Comparison of ENCODE assay signal across 8 cellular contexts in the genomic region with DNA sequence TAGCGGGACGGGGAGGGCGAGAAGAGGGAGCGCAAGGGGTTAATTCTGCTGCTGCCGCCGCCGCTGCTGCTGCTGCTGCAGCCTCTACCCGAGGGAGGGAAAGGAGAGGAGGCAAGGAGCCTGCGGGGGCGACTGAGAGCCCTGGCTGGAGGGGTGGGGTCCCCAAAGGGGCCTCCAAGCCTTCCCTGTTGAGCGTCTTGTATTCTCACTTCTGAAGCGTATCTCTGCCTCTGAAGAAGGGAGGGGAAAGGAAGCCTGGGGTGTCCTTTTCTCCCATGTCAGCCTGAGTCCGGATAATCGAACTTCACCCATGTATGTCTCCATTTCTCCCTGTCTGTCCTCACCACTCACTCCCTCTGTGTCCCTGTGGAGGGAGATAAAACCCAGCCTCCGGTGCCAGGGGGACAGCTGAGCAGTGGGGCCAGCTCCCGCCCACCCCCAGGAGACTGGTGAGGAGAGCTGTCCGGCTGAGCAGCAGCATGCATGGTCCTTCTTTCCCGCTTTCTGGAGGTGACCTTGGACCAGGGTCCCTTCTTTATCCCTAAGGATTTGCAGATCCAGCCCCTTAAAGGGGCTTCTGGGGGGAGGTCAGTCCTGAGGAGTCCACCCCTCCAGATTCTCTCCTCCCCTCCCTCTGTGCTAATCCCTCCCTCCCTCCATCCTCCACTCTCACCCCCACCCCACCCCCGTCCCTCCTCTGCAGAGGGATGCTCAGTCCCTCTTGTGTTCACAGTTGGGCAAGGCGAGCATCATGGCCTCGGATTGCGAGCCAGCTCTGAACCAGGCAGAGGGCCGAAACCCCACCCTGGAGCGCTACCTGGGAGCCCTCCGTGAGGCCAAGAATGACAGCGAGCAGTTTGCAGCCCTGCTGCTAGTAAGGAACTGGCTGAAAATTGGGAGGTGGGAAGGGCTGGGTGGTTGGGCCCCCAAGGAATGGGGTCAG. TPM values are rescaled to one million over a fixed set of nuclear protein-coding genes. Genes with fewer than 3 reads are reported as not detected.
A peak's percentile ranks its signal among the peaks of the same experiment; 100 is the strongest.
DNase-seq lines count a peak whose midpoint lies in the region; ATAC-seq, FAIRE-seq and TF ChIP-seq lines count a peak whose summit lies in the region.

No MANE protein-coding gene starts in this region.

- H3K36me3 Mint-ChIP-seq in activated CD4-positive, alpha-beta memory T cell treated with anti-CD3 and anti-CD28 coated beads, Interleukin-2, amount 10 ng/mL, durations not matched to agents 7 days and 5 days (ENCODE audit: low read depth), result peaks cover 14% of the 10 kb centered on the region

- peak overlapping the region; percentile 96 for H3K4me3 ChIP-seq in A549

- no peaks in the 10 kb centered on the region for H3K9me3 Mint-ChIP-seq in activated CD4-positive, alpha-beta memory T cell treated with anti-CD3 and anti-CD28 coated beads, Interleukin-2, amount 10 ng/mL, durations not matched to agents 7 days and 5 days

- peak overlapping the region; percentile 95 for H3K4me3 Mint-ChIP-seq in activated CD4-positive, alpha-beta memory T cell treated with anti-CD3 and anti-CD28 coated beads, Interleukin-2, amount 10 ng/mL, durations not matched to agents 7 days and 5 days

- in situ Hi-C loops in GM13976 (cut with MboI; ENCODE audit: low sequenced_read_pairs, unreplicated experiment), result no loop called here

- H3K27me3 ChIP-seq in foreskin keratinocyte, result no peaks in the 10 kb centered on the region

- no peak for TF ChIP-seq EP300 in A549 (IDR thresholded peaks at IDR 0.05)

- H3K27ac Mint-ChIP-seq in activated CD4-positive, alpha-beta memory T cell treated with anti-CD3 and anti-CD28 coated beads, Interleukin-2, amount 10 ng/mL, durations not matched to agents 7 days and 5 days, result peak overlapping the region; percentile 94

- no peak for TF ChIP-seq CTCF in A549 (IDR thresholded peaks at IDR 0.05)
- no peak for TF ChIP-seq CTCF in GM13976 (IDR thresholded peaks at IDR 0.05; ENCODE audit: borderline replicate concordance, control extremely low read depth, extremely low read depth, insufficient read depth, missing control alignments)
- TF ChIP-seq CTCF in foreskin keratinocyte (conservative IDR thresholded peaks at IDR 0.05), result peak; percentile 7

- H3K4me1 Mint-ChIP-seq in activated CD4-positive, alpha-beta memory T cell treated with anti-CD3 and anti-CD28 coated beads, Interleukin-2, amount 10 ng/mL, durations not matched to agents 7 days and 5 days, result peaks cover 47% of the 10 kb centered on the region

- H3K27me3 Mint-ChIP-seq in activated CD4-positive, alpha-beta memory T cell treated with anti-CD3 and anti-CD28 coated beads, Interleukin-2, amount 10 ng/mL, durations not matched to agents 7 days and 5 days, result no peaks in the 10 kb centered on the region

- ATAC-seq in A549 (no peak), foreskin keratinocyte (no peak), sciatic nerve (peak; percentile 1), GM18867 (IDR thresholded peaks at IDR 0.05; ENCODE audit: unreplicated experiment) (no peak), HG02981 (IDR thresholded peaks at IDR 0.05; ENCODE audit: unreplicated experiment) (no peak), HG03159 (IDR thresholded peaks at IDR 0.05; ENCODE audit: unreplicated experiment) (no peak)

- DNase-seq in A549 (ENCODE audit: low read depth in 1 of 2, low spot score in 1 of 2) (no peak), GM13976 (ENCODE audit: low spot score) (peak; percentile 34), foreskin keratinocyte (no peak), sciatic nerve (ENCODE audit: low spot score) (no peak)
- no peak for DNase-seq in activated CD4-positive, alpha-beta memory T cell treated with anti-CD3 and anti-CD28 coated beads, Interleukin-2, amount 10 ng/mL, durations not matched to agents 7 days and 5 days

- TF ChIP-seq RAD21 in A549 (conservative IDR thresholded peaks at IDR 0.05 in 1 of 2, IDR thresholded peaks at IDR 0.05 in 1 of 2), result no peak

- H3K27ac ChIP-seq in A549 (peak overlapping the region; percentile 99 to 100), foreskin keratinocyte (no peak overlapping the region)

- no peaks in the 10 kb centered on the region for H3K9me3 ChIP-seq in A549

- TF ChIP-seq POLR2A in A549 (IDR thresholded peaks at IDR 0.05; ENCODE audit: low read length), result no peak

- intact Hi-C loops in sciatic nerve (cut with DNase I), result no loop called here

- FAIRE-seq in A549 (lab: Jason Lieb, UNC), result no peak

- H3K4me2 ChIP-seq in A549, result peak overlapping the region; percentile 99

- CTCF ChIA-PET in A549 (lab: Yijun Ruan, JAX), result interaction anchor here (0.9 to 1.4 kb wide), 3 partner anchors 10 to 157 kb away, joined by 3 read pairs; no protein-coding TSS in a partner anchor
- CTCF ChIA-PET in activated CD4-positive, alpha-beta memory T cell treated with anti-CD3 and anti-CD28 coated beads, Interleukin-2, amount 10 ng/mL, durations not matched to agents 7 days and 5 days (lab: Charles Lee), result interaction anchor here (0.6 to 2.0 kb wide), 4 partner anchors 10 to 108 kb away, joined by 3 to 7 read pairs (median 4); no protein-coding TSS in a partner anchor

- H3K4me1 ChIP-seq in A549 (peaks cover 32% of the 10 kb centered on the region; the same call in 2 of the 3 replicates), foreskin keratinocyte (peaks cover 21% of the 10 kb centered on the region)

- POLR2A ChIA-PET in A549 (lab: Yijun Ruan, JAX), result interaction anchor here (0.7 to 1.2 kb wide), 2 partner anchors 10 to 110 kb away, joined by 3 read pairs; no protein-coding TSS in a partner anchor
- POLR2A ChIA-PET in activated CD4-positive, alpha-beta memory T cell treated with anti-CD3 and anti-CD28 coated beads, Interleukin-2, amount 10 ng/mL, durations not matched to agents 7 days and 5 days (lab: Charles Lee), result interaction anchor here (0.8 to 5.3 kb wide), 9 partner anchors 14 to 366 kb away, joined by 3 to 61 read pairs (median 11); a partner anchor contains a TSS

- WGBS in A549 (ENCODE audit: missing lambda C conversion rate), result 24% methylated on average over 14 of the region's 26 CpGs

TF ChIP-seq in A549, 52 proteins besides CTCF, POLR2A, EP300 and RAD21:
- TF ChIP-seq ZFP36 (IDR thresholded peaks at IDR 0.05; ENCODE audit: borderline replicate concordance, partially characterized antibody), result no peak
- no peak for TF ChIP-seq TFCP2L1 (CRISPR knock-in tag; IDR thresholded peaks at IDR 0.05)
- TF ChIP-seq CBX8 (IDR thresholded peaks at IDR 0.05), result no peak
- TF ChIP-seq, protein P1, sequence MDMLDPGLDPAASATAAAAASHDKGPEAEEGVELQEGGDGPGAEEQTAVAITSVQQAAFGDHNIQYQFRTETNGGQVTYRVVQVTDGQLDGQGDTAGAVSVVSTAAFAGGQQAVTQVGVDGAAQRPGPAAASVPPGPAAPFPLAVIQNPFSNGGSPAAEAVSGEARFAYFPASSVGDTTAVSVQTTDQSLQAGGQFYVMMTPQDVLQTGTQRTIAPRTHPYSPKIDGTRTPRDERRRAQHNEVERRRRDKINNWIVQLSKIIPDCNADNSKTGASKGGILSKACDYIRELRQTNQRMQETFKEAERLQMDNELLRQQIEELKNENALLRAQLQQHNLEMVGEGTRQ (IDR thresholded peaks at IDR 0.05), result no peak
- TF ChIP-seq GATA3 (IDR thresholded peaks at IDR 0.05; ENCODE audit: borderline replicate concordance), result no peak
- no peak for TF ChIP-seq NFE2L2 (conservative IDR thresholded peaks at IDR 0.05; ENCODE audit: low read length)
- TF ChIP-seq BHLHE40 (IDR thresholded peaks at IDR 0.05; ENCODE audit: low read depth, low read length), result no peak
- no peak for TF ChIP-seq NR3C1 (IDR thresholded peaks at IDR 0.05)

RNA-seq across cellular contexts. Expression of a gene that starts 1.0 kb away (rescaled TPM):
- polyA plus RNA-seq in A549 (2011; rRNA removed) (7.0 and 8.0 TPM in 2 replicates), A549 (2017; fragmentation: RNase III; extraction: RNeasy Plus Mini Kit Qiagen cat#74134 plus additional on column Dnase treatment) (15.7 to 17.0 TPM (median 16.8 TPM) in 3 replicates), foreskin keratinocyte (10.7 TPM in 2 replicates)
- 15.3 and 20.7 TPM in 2 replicates for polyA plus RNA-seq in A549 (2012; cell fraction: cytosol; rRNA removed)
- polyA plus RNA-seq in A549 (2012; cell fraction: nucleus; rRNA removed), result 28.8 and 33.9 TPM in 2 replicates
- polyA minus RNA-seq in A549 (2011; rRNA and poly(A)+ RNA removed), result 6.0 and 11.2 TPM in 2 replicates
- total RNA-seq in activated CD4-positive, alpha-beta memory T cell treated with anti-CD3 and anti-CD28 coated beads, Interleukin-2, amount 10 ng/mL, durations not matched to agents 7 days and 5 days, result 10 to 100 TPM; 25.6 to 27.8 TPM
- total RNA-seq in foreskin keratinocyte (14.3 and 15.5 TPM in 2 replicates), sciatic nerve (28.6 TPM)

RNA-seq across cellular contexts. Expression of a gene that starts 1.4 kb away (rescaled TPM):
- polyA plus RNA-seq in A549 (2011; rRNA removed), result 36.9 and 41.9 TPM in 2 replicates
- 12.8 and 14.9 TPM in 2 replicates for polyA plus RNA-seq in A549 (2012; cell fraction: cytosol; rRNA removed)
- 27.6 and 30.6 TPM in 2 replicates for polyA plus RNA-seq in A549 (2012; cell fraction: nucleus; rRNA removed)
- 18.2 to 19.3 TPM (median 18.8 TPM) in 3 replicates for polyA plus RNA-seq in A549 (2017; fragmentation: RNase III; extraction: RNeasy Plus Mini Kit Qiagen cat#74134 plus additional on column Dnase treatment)
- 37.6 and 38.6 TPM in 2 replicates for polyA minus RNA-seq in A549 (2011; rRNA and poly(A)+ RNA removed)
- 10 to 100 TPM; 48.4 to 53.2 TPM for total RNA-seq in activated CD4-positive, alpha-beta memory T cell treated with anti-CD3 and anti-CD28 coated beads, Interleukin-2, amount 10 ng/mL, durations not matched to agents 7 days and 5 days
- 18.8 and 19.9 TPM in 2 replicates for total RNA-seq in foreskin keratinocyte
- 6.8 and 8.0 TPM in 2 replicates for polyA plus RNA-seq in foreskin keratinocyte
- total RNA-seq in sciatic nerve, result 66.9 TPM

RNA-seq across cellular contexts. Expression of a gene that starts 14.5 kb away (rescaled TPM):
- polyA plus RNA-seq in A549 (2011; rRNA removed) (0.16 and 0.20 TPM in 2 replicates), A549 (2017; fragmentation: RNase III; extraction: RNeasy Plus Mini Kit Qiagen cat#74134 plus additional on column Dnase treatment) (0.22 to 0.46 TPM (median 0.31 TPM) in 3 replicates), foreskin keratinocyte (0.32 and 0.33 TPM in 2 replicates)
- 0.25 TPM in 2 replicates for polyA plus RNA-seq in A549 (2012; cell fraction: cytosol; rRNA removed)
- polyA plus RNA-seq in A549 (2012; cell fraction: nucleus; rRNA removed), result 1.1 and 1.7 TPM in 2 replicates
- polyA minus RNA-seq in A549 (2011; rRNA and poly(A)+ RNA removed), result 0.24 TPM in 1 of 2 replicates, not detected in the other
- total RNA-seq in activated CD4-positive, alpha-beta memory T cell treated with anti-CD3 and anti-CD28 coated beads, Interleukin-2, amount 10 ng/mL, durations not matched to agents 7 days and 5 days, result under 1 TPM; 0.65 to 0.85 TPM
- total RNA-seq in foreskin keratinocyte (0.18 and 0.31 TPM in 2 replicates), sciatic nerve (3.4 TPM)
